17 cellular contexts compared by ENCODE assay signal in genomic region chr12:90098132-90098779, GRCh38.
A peak's percentile ranks its signal among the peaks of the same experiment; 100 is the strongest.
DNase-seq lines count a peak whose midpoint lies in the region; ATAC-seq, FAIRE-seq and TF ChIP-seq lines count a peak whose summit lies in the region.
"Had no signal": no experiment of that assay in that cellular context is flagged by ENCODE, and none has a peak within 500 bp of the region (broad histone marks: within the 10 kb centered on the region; RNA-seq: fewer than 3 reads in every experiment).

No MANE protein-coding gene starts in this region.

- H3K9me3 ChIP-seq in A549 (no peaks in the 10 kb centered on the region), GM23248 (ENCODE audit: low read depth) (no peaks in the 10 kb centered on the region), body of pancreas (no peaks in the 10 kb centered on the region)
- H3K9me3 ChIP-seq: gastrocnemius medialis had no signal

- no peak overlapping the region for H3K9ac ChIP-seq in GM23248

- H3K4me1 Mint-ChIP-seq in memory B cell, result peaks cover 26% of the 10 kb centered on the region

- DNase-seq in A549 (ENCODE audit: low read depth in 1 of 2, low spot score in 1 of 2) (peak in 1 of 2 experiments; percentile 24), GM23248 (peak; percentile 20), RPMI7951 (ENCODE audit: low read depth) (peak; percentile 87), memory B cell (ENCODE audit: low spot score in 2 of 2) (no peak), NCI-H1930 (lab: John Stamatoyannopoulos, UW) (no peak), SW480 (ENCODE audit: low spot score) (no peak), body of pancreas (no peak)
- DNase-seq in stimulated activated CD4-positive, alpha-beta T cell treated with anti-CD3 and anti-CD28 coated beads, Interleukin-2, amount 100 ng/mL, for 24 hours, result no peak
- DNase-seq: activated effector memory CD4-positive, alpha-beta T cell treated with anti-CD3 and anti-CD28 coated beads, Interleukin-2, amount 50 U/mL, for 16 hours; AML-193; brain microvascular endothelial cell; gastrocnemius medialis; posterior cingulate gyrus; SHP77; stimulated activated CD8-positive, alpha-beta memory T cell treated with anti-CD3 and anti-CD28 coated beads, Interleukin-4, amount 100 ng/mL, for 48 hours had no signal

- no peaks in the 10 kb centered on the region for H3K36me3 Mint-ChIP-seq in memory B cell
- H3K36me3 Mint-ChIP-seq: type B pancreatic cell had no signal

- H3K4me2 ChIP-seq in A549 (peak overlapping the region; percentile 43), GM23248 (ENCODE audit: unreplicated experiment) (no peak overlapping the region)

- ATAC-seq in A549, result peak in 1 of 2 experiments; percentile 63; a peak in 3 of 6 replicates
- ATAC-seq in memory B cell (ENCODE audit: low read depth), result no peak
- ATAC-seq in body of pancreas, result no peak
- ATAC-seq: gastrocnemius medialis had no signal

- H3K4me3 Mint-ChIP-seq in memory B cell, result no peak overlapping the region
- H3K4me3 Mint-ChIP-seq: type B pancreatic cell had no signal

- H3K4me3 ChIP-seq in A549, result no peak overlapping the region
- H3K4me3 ChIP-seq in GM23248, result no peak overlapping the region
- no peak overlapping the region for H3K4me3 ChIP-seq in body of pancreas
- H3K4me3 ChIP-seq: gastrocnemius medialis had no signal

- H3K4me1 ChIP-seq in A549 (peaks cover 28% of the 10 kb centered on the region), GM23248 (ENCODE audit: insufficient read depth) (peaks cover 37% of the 10 kb centered on the region), body of pancreas (no peaks in the 10 kb centered on the region)
- H3K4me1 ChIP-seq: gastrocnemius medialis had no signal

- WGBS in A549 (ENCODE audit: missing lambda C conversion rate), result 59% methylated on average over 2 of the region's 2 CpGs
- 83 to 85% methylated on average over 2 of the region's 2 CpGs for WGBS in GM23248 (ENCODE audit: low coverage in 1 of 2, low lambda C conversion rate in 2 of 2, missing lambda C conversion rate in 2 of 2), 2 experiments
- WGBS in body of pancreas, 2 donors, result 41 to 47% methylated on average over 2 of the region's 2 CpGs

- no peak for TF ChIP-seq CTCF in A549 (IDR thresholded peaks at IDR 0.05)
- no peak for TF ChIP-seq CTCF in body of pancreas (IDR thresholded peaks at IDR 0.05)

- no peaks in the 10 kb centered on the region for H3K9me3 Mint-ChIP-seq in memory B cell
- H3K9me3 Mint-ChIP-seq: type B pancreatic cell had no signal

- no peak overlapping the region for H2AFZ ChIP-seq in GM23248

- no peaks in the 10 kb centered on the region for H3K36me3 ChIP-seq in GM23248 (ENCODE audit: low read depth)
- H3K36me3 ChIP-seq in body of pancreas (replicated peaks in 1 of 2; ENCODE audit: insufficient read depth in 1 of 2, low read depth in 2 of 2), result no peaks in the 10 kb centered on the region
- H3K36me3 ChIP-seq: brain microvascular endothelial cell, gastrocnemius medialis had no signal

- no peaks in the 10 kb centered on the region for H4K20me1 ChIP-seq in GM23248 (ENCODE audit: insufficient read depth)

- H3K27ac ChIP-seq in A549 (peak overlapping the region; percentile 68 to 79), GM23248 (no peak overlapping the region), body of pancreas (no peak overlapping the region)
- H3K27ac ChIP-seq: gastrocnemius medialis had no signal

- CTCF ChIA-PET in A549 (lab: Yijun Ruan, JAX), result no interaction called here

- TF ChIP-seq EP300 in A549 (IDR thresholded peaks at IDR 0.05), result no peak

- H3K27me3 ChIP-seq in GM23248 (replicated peaks; ENCODE audit: insufficient read depth) (no peaks in the 10 kb centered on the region), body of pancreas (no peaks in the 10 kb centered on the region)
- H3K27me3 ChIP-seq: brain microvascular endothelial cell, gastrocnemius medialis had no signal

- TF ChIP-seq RAD21 in A549 (conservative IDR thresholded peaks at IDR 0.05 in 1 of 2, IDR thresholded peaks at IDR 0.05 in 1 of 2), result no peak

- in situ Hi-C loops in GM23248 (cut with MboI), result no loop called here

- H3K27me3 Mint-ChIP-seq in memory B cell, result no peaks in the 10 kb centered on the region

- no peak for FAIRE-seq in A549 (lab: Jason Lieb, UNC)
- FAIRE-seq: GM12891 had no signal

- intact Hi-C loops in body of pancreas (cut with DNase I), result no loop called here

- no peaks in the 10 kb centered on the region for H3K79me2 ChIP-seq in GM23248 (ENCODE audit: insufficient read depth)

- H3F3A ChIP-seq in GM23248 (ENCODE audit: insufficient read depth), result peaks cover 19% of the 10 kb centered on the region

- H3K27ac Mint-ChIP-seq in memory B cell, result peak overlapping the region; percentile 65
- H3K27ac Mint-ChIP-seq: type B pancreatic cell had no signal

- H3K9me2 ChIP-seq in GM23248 (ENCODE audit: insufficient read depth), result no peaks in the 10 kb centered on the region

- no peak for TF ChIP-seq POLR2A in A549 (IDR thresholded peaks at IDR 0.05; ENCODE audit: low read length)
- no peak for TF ChIP-seq POLR2A in body of pancreas (IDR thresholded peaks at IDR 0.05)

- POLR2A ChIA-PET in A549 (lab: Yijun Ruan, JAX), result no interaction called here

TF ChIP-seq in A549, 52 proteins besides CTCF, POLR2A, EP300 and RAD21:
- TF ChIP-seq USF2 (IDR thresholded peaks at IDR 0.05) (no peak), HMGXB4 (CRISPR knock-in tag; IDR thresholded peaks at IDR 0.05; ENCODE audit: borderline replicate concordance) (no peak), ZNF302 (CRISPR knock-in tag; IDR thresholded peaks at IDR 0.05) (no peak), TP53 (CRISPR knock-in tag; IDR thresholded peaks at IDR 0.05) (no peak), ZFP36 (IDR thresholded peaks at IDR 0.05; ENCODE audit: borderline replicate concordance, partially characterized antibody) (no peak), JUNB (IDR thresholded peaks at IDR 0.05) (no peak), BCL3 (IDR thresholded peaks at IDR 0.05) (no peak), FOXS1 (CRISPR knock-in tag; IDR thresholded peaks at IDR 0.05) (no peak), RCOR1 (IDR thresholded peaks at IDR 0.05; ENCODE audit: low read depth, low read length) (no peak), NPAS2 (CRISPR knock-in tag; IDR thresholded peaks at IDR 0.05; ENCODE audit: borderline replicate concordance) (no peak), JUN (IDR thresholded peaks at IDR 0.05) (no peak), HDAC2 (IDR thresholded peaks at IDR 0.05) (no peak), BHLHE40 (IDR thresholded peaks at IDR 0.05; ENCODE audit: low read depth, low read length) (no peak), KDM5A (IDR thresholded peaks at IDR 0.05) (no peak), EHF (CRISPR knock-in tag; IDR thresholded peaks at IDR 0.05) (no peak)
TF ChIP-seq in A549: peak in this region for 0.

Comparison
In these comparisons a context has a peak if more than half of its experiments do, and no peak if none do; other contexts are left out.
1. DNase-seq: peak in GM23248 (single experiment) and RPMI7951 (single experiment); none in memory B cell (0 of 2), stimulated activated CD4-positive, alpha-beta T cell treated with anti-CD3 and anti-CD28 coated beads, Interleukin-2, amount 100 ng/mL, for 24 hours (0 of 2), NCI-H1930 (0 of 2), SW480 (single experiment) and body of pancreas (0 of 4).
2. H3K27ac ChIP-seq: peak in A549 (2 of 2); none in GM23248 (single experiment) and body of pancreas (0 of 4).